8 cellular contexts compared by ENCODE assay signal in genomic region chr18:36129300-36130038, GRCh38. TPM values are rescaled to one million over a fixed set of nuclear protein-coding genes. Genes with fewer than 3 reads are reported as not detected.
DNase-seq lines count a peak whose midpoint lies in the region; ATAC-seq and TF ChIP-seq lines count a peak whose summit lies in the region.

Gene ELP2 (plus strand): TSS chr18:36129899. CDS start chr18:36129934, 35 bp downstream.
Gene SLC39A6 (minus strand): TSS chr18:36129340. CDS start chr18:36127007, 2,333 bp downstream.

- H3K9me3 Mint-ChIP-seq in progenitor cell of endocrine pancreas (ENCODE audit: low read depth) = no peaks in the 10 kb centered on the region

- intact Hi-C loops in left ventricle myocardium inferior (cut with micrococcal nuclease) (no loop called here), upper lobe of right lung (cut with DNase I) (no loop called here)

- H3K4me1 ChIP-seq in left ventricle myocardium inferior (peaks cover 49% of the 10 kb centered on the region), upper lobe of right lung (peaks cover 25% of the 10 kb centered on the region)

- peaks cover 6% of the 10 kb centered on the region for H3K36me3 ChIP-seq in left ventricle myocardium inferior
- peaks cover 21% of the 10 kb centered on the region for H3K36me3 ChIP-seq in upper lobe of right lung

- DNase-seq in NCI-H187 (lab: John Stamatoyannopoulos, UW) (peak; percentile 72 to 83), T-helper 17 cell (peak; percentile 93 to 95 (median 94)), amygdala (lab: John Stamatoyannopoulos, UW) (peak; percentile 49 to 97 (median 92)), left ventricle myocardium inferior (peak; percentile 96), progenitor cell of endocrine pancreas (ENCODE audit: low spot score, unreplicated experiment) (peak; percentile 94), upper lobe of right lung (peak; percentile 97)

- H3K9me3 ChIP-seq in T-helper 17 cell (ENCODE audit: control insufficient read depth, low read length, poor library complexity, severe bottlenecking) (no peaks in the 10 kb centered on the region), left ventricle myocardium inferior (replicated peaks) (no peaks in the 10 kb centered on the region), upper lobe of right lung (no peaks in the 10 kb centered on the region)

- peak within 1 kb of the TSS; percentile 97 for H3K27ac Mint-ChIP-seq in T-helper 17 cell
- H3K27ac Mint-ChIP-seq in progenitor cell of endocrine pancreas = peak within 1 kb of the TSS; percentile 99

- H3K4me1 Mint-ChIP-seq in T-helper 17 cell (peaks cover 36% of the 10 kb centered on the region), progenitor cell of endocrine pancreas (ENCODE audit: low read depth) (peaks cover 20% of the 10 kb centered on the region)

- peak; percentile 8 for TF ChIP-seq CTCF in left ventricle myocardium inferior (IDR thresholded peaks at IDR 0.05; ENCODE audit: borderline replicate concordance)
- TF ChIP-seq CTCF in progenitor cell of endocrine pancreas (IDR thresholded peaks at IDR 0.05; ENCODE audit: unreplicated experiment) = no peak
- no peak for TF ChIP-seq CTCF in upper lobe of right lung (IDR thresholded peaks at IDR 0.05)

- H3K4me3 Mint-ChIP-seq in T-helper 17 cell (peak within 1 kb of the TSS; percentile 94), progenitor cell of endocrine pancreas (ENCODE audit: low read depth) (peak within 1 kb of the TSS; percentile 97)

- ATAC-seq in GM18502 (IDR thresholded peaks at IDR 0.05; ENCODE audit: poor library complexity, unreplicated experiment) = peak; percentile 91
- peak; percentile 91 for ATAC-seq in HG02943 (IDR thresholded peaks at IDR 0.05; ENCODE audit: low read depth, unreplicated experiment)
- ATAC-seq in T-helper 17 cell = peak; percentile 92
- peak; percentile 98 for ATAC-seq in upper lobe of right lung

- H3K27me3 Mint-ChIP-seq in T-helper 17 cell (no peaks in the 10 kb centered on the region), progenitor cell of endocrine pancreas (no peaks in the 10 kb centered on the region)

- H3K27ac ChIP-seq in left ventricle myocardium inferior (replicated peaks) (peak within 1 kb of the TSS; percentile 95), upper lobe of right lung (peak within 1 kb of the TSS; percentile 99)

- H3K36me3 Mint-ChIP-seq in T-helper 17 cell (ENCODE audit: low read depth) (peaks cover 2% of the 10 kb centered on the region), progenitor cell of endocrine pancreas (ENCODE audit: insufficient read depth) (peaks cover 3% of the 10 kb centered on the region)

- no peaks in the 10 kb centered on the region for H3K27me3 ChIP-seq in left ventricle myocardium inferior (ENCODE audit: low read depth)
- no peaks in the 10 kb centered on the region for H3K27me3 ChIP-seq in upper lobe of right lung

- peak within 1 kb of the TSS; percentile 89 for H3K4me3 ChIP-seq in left ventricle myocardium inferior
- peak within 1 kb of the TSS; percentile 99 for H3K4me3 ChIP-seq in upper lobe of right lung

RNA-seq across cellular contexts. Expression of gene ELP2, which starts in this region (rescaled TPM):
- total RNA-seq in T-helper 17 cell = 100 to 1,000 TPM; 147 to 152 TPM
- total RNA-seq in left ventricle myocardium inferior = 49.7 TPM
- 111 TPM in 2 replicates for total RNA-seq in progenitor cell of endocrine pancreas
- 69.0 TPM for total RNA-seq in upper lobe of right lung

RNA-seq across cellular contexts. Expression of gene SLC39A6, which starts in this region (rescaled TPM):
- total RNA-seq in T-helper 17 cell (10 to 100 TPM; 14.4 to 16.3 TPM), left ventricle myocardium inferior (11.9 TPM), progenitor cell of endocrine pancreas (78.1 and 80.1 TPM in 2 replicates), upper lobe of right lung (24.3 TPM)

Comparison
In these comparisons a context has a peak if more than half of its experiments do, and no peak if none do; other contexts are left out.
1. Peak in every context shown above with its lines: DNase-seq, ATAC-seq, H3K4me3 ChIP-seq and H3K27ac ChIP-seq.